In genomic region chr12:95446511-95446910, GRCh38 we compare ENCODE assay signal across 11 cellular contexts. TPM values are rescaled to one million over a fixed set of nuclear protein-coding genes. Genes with fewer than 3 reads are reported as not detected.
A peak's percentile ranks its signal among the peaks of the same experiment; 100 is the strongest.
DNase-seq lines count a peak whose midpoint lies in the region; ATAC-seq and TF ChIP-seq lines count a peak whose summit lies in the region.
"Had no signal": no experiment of that assay in that cellular context is flagged by ENCODE, and none has a peak within 500 bp of the region (broad histone marks: within the 10 kb centered on the region; RNA-seq: fewer than 3 reads in every experiment).

No MANE protein-coding gene starts in this region.

- WGBS in IMR-90 (ENCODE audit: extremely low coverage in 2 of 2, insufficient read length in 1 of 2), 2 experiments, result 19% methylated on average over 6 of the region's 23 CpGs; no CpG with 5 or more reads in 1 of the 2 experiments
- WGBS in stomach, 5 donors, result 7 to 27% (median 16%) methylated on average over 23 of the region's 23 CpGs

- BruUV-seq in IMR-90 (replicated peaks; lab: Mats Ljungman, UMichigan), result no TSS peak

- H4K5ac ChIP-seq in IMR-90 (ENCODE audit: low read depth, low read length), result no peak overlapping the region; the same call in 1 of the 2 replicates

- H3K27me3 Mint-ChIP-seq in CD14-positive monocyte (ENCODE audit: low read depth in 3 of 3), result peaks cover 16 to 39% (median 22%) of the 10 kb centered on the region in 3 donors

- no peak overlapping the region for H2BK5ac ChIP-seq in IMR-90 (ENCODE audit: low read depth, low read length, poor library complexity, severe bottlenecking)

- H3K36me3 Mint-ChIP-seq in CD14-positive monocyte, result no peaks in the 10 kb centered on the region

- no peak overlapping the region for H2AK9ac ChIP-seq in IMR-90 (replicated peaks; ENCODE audit: low read depth, low read length, poor library complexity)

- POLR2A ChIA-PET in IMR-90 (lab: Charles Lee; ENCODE audit: unreplicated experiment), result no interaction called here

- H3K27ac ChIP-seq in IMR-90 (ENCODE audit: insufficient read depth, low read length), result no peak overlapping the region
- H3K27ac ChIP-seq in stomach, result no peak overlapping the region
- H3K27ac ChIP-seq: uterus had no signal

- H4K20me1 ChIP-seq in IMR-90 (ENCODE audit: insufficient read depth, low read length), result no peaks in the 10 kb centered on the region

- H3K4me3 ChIP-seq in IMR-90 (ENCODE audit: insufficient read depth, low read depth, low read length), result no peak overlapping the region
- H3K4me3 ChIP-seq in stomach, result peak overlapping the region in 1 of 4 donors; percentile 28
- H3K4me3 ChIP-seq: uterus had no signal

- H2BK120ac ChIP-seq in IMR-90 (ENCODE audit: low read depth, low read length), result no peak overlapping the region

- no peaks in the 10 kb centered on the region for H3K4me1 ChIP-seq in IMR-90 (ENCODE audit: control insufficient read depth, insufficient read depth, low read length)
- H3K4me1 ChIP-seq in stomach, result peaks cover 3 to 12% (median 8%) of the 10 kb centered on the region in 4 donors
- H3K4me1 ChIP-seq: uterus had no signal

- H3K18ac ChIP-seq in IMR-90 (ENCODE audit: low read depth, low read length), result no peak overlapping the region

- H3K36me3 ChIP-seq in IMR-90 (ENCODE audit: control insufficient read depth, insufficient read depth, low read length) (no peaks in the 10 kb centered on the region), stomach (no peaks in the 10 kb centered on the region)
- H3K36me3 ChIP-seq: uterus had no signal

- no peaks in the 10 kb centered on the region for H3K79me1 ChIP-seq in IMR-90 (ENCODE audit: low read depth in 1 of 2, low read length in 2 of 2)

- H3K27me3 ChIP-seq in IMR-90 (ENCODE audit: control insufficient read depth, insufficient read depth, low read length), result peaks cover 5% of the 10 kb centered on the region
- H3K27me3 ChIP-seq in stomach, result peaks cover 0 to 29% (median 28%) of the 10 kb centered on the region in 3 donors
- H3K27me3 ChIP-seq: uterus had no signal

- no peak for TF ChIP-seq EP300 in stomach (IDR thresholded peaks at IDR 0.05)

- intact Hi-C loops in IMR-90 (cut with micrococcal nuclease) (no loop called here), stomach (cut with DNase I; ENCODE audit: low total_unique reads) (no loop called here), CD14-positive monocyte (cut with micrococcal nuclease) (no loop called here)

- no peak for TF ChIP-seq POLR2A in IMR-90 (IDR thresholded peaks at IDR 0.05; ENCODE audit: low read depth, low read length)
- TF ChIP-seq POLR2A in erythroblast (IDR thresholded peaks at IDR 0.05; ENCODE audit: low read length), result no peak
- no peak for TF ChIP-seq POLR2A in stomach (IDR thresholded peaks at IDR 0.05)

- H3K9me3 ChIP-seq in IMR-90 (ENCODE audit: control insufficient read depth, insufficient read depth, low read length), result peaks cover 3% of the 10 kb centered on the region; the same call in 1 of the 2 replicates
- H3K9me3 ChIP-seq in stomach, result no peaks in the 10 kb centered on the region
- H3K9me3 ChIP-seq: uterus had no signal

- no peak for TF ChIP-seq RAD21 in IMR-90 (IDR thresholded peaks at IDR 0.05; ENCODE audit: low read length)

- peaks cover 5% of the 10 kb centered on the region for H3K4me1 Mint-ChIP-seq in CD14-positive monocyte
- H3K4me1 Mint-ChIP-seq: activated CD4-positive, alpha-beta T cell treated with anti-CD3 and anti-CD28 coated beads, Interleukin-2, amount 10 ng/mL, durations not matched to agents 24 days and 14 days had no signal

- CTCF ChIA-PET in IMR-90 (lab: Yijun Ruan, JAX), result no interaction called here

- H4K8ac ChIP-seq in IMR-90 (ENCODE audit: low read depth in 2 of 2, low read length in 2 of 2), result no peak overlapping the region

- H2AK5ac ChIP-seq in IMR-90 (ENCODE audit: low read depth, low read length), result no peak overlapping the region

- no peak overlapping the region for H3K4ac ChIP-seq in IMR-90 (ENCODE audit: low read depth, low read length)

- peak overlapping the region in 1 of 2 donors; percentile 59 for H3K4me3 Mint-ChIP-seq in CD14-positive monocyte
- H3K4me3 Mint-ChIP-seq: activated CD4-positive, alpha-beta T cell treated with anti-CD3 and anti-CD28 coated beads, Interleukin-2, amount 10 ng/mL, durations not matched to agents 24 days and 14 days had no signal

- in situ Hi-C loops in IMR-90 (cut with MboI; ENCODE audit: low sequenced_read_pairs), result no loop called here

- TF ChIP-seq CTCF in IMR-90 (conservative IDR thresholded peaks at IDR 0.05; ENCODE audit: low read depth, low read length) (no peak), stomach (IDR thresholded peaks at IDR 0.05) (no peak), CD14-positive monocyte (IDR thresholded peaks at IDR 0.05) (no peak)

- H4K91ac ChIP-seq in IMR-90 (ENCODE audit: insufficient read depth, low read depth, low read length), result no peak overlapping the region

- no peak overlapping the region for H3K27ac Mint-ChIP-seq in CD14-positive monocyte
- H3K27ac Mint-ChIP-seq: activated CD4-positive, alpha-beta T cell treated with anti-CD3 and anti-CD28 coated beads, Interleukin-2, amount 10 ng/mL, durations not matched to agents 24 days and 14 days had no signal

- H3K9me3 Mint-ChIP-seq in CD14-positive monocyte, result peaks cover 2 to 21% (median 12%) of the 10 kb centered on the region in 7 donors

- no peak overlapping the region; the same call in 1 of the 2 replicates for H3K4me2 ChIP-seq in IMR-90 (ENCODE audit: low read depth, low read length)

- no peak overlapping the region for H3K56ac ChIP-seq in IMR-90 (ENCODE audit: extremely low read depth, insufficient read depth, low read length)

- dilution Hi-C loops in IMR-90 (cut with HindIII; ENCODE audit: low sequenced_read_pairs, unreplicated experiment), result no loop called here

- H2BK15ac ChIP-seq in IMR-90 (ENCODE audit: low read depth, low read length), result no peak overlapping the region

- peak; percentile 7 for DNase-seq in IMR-90
- peak; percentile 59 to 70 for DNase-seq in erythroblast (lab: John Stamatoyannopoulos, UW)
- peak; percentile 70 for DNase-seq in left lobe of liver (ENCODE audit: low spot score)
- peak; percentile 34 for DNase-seq in stomach
- no peak for DNase-seq in activated CD4-positive, alpha-beta T cell treated with anti-CD3 and anti-CD28 coated beads, Interleukin-2, amount 50 U/mL, for 48 hours
- DNase-seq in CD14-positive monocyte (ENCODE audit: low spot score), result no peak
- no peak for DNase-seq in NOMO-1 treated with dmso at 0.1 percent for 144 hours (lab: John Stamatoyannopoulos, UW; ENCODE audit: unreplicated experiment)
- DNase-seq: activated CD4-positive, alpha-beta T cell treated with anti-CD3 and anti-CD28 coated beads, Interleukin-2, amount 10 ng/mL, durations not matched to agents 24 days and 14 days had no signal

- H2BK20ac ChIP-seq in IMR-90 (ENCODE audit: low read depth, low read length), result no peak overlapping the region

- no peaks in the 10 kb centered on the region for H3K9me1 ChIP-seq in IMR-90 (ENCODE audit: insufficient read depth, low read length)

- ATAC-seq in IMR-90 (ENCODE audit: low read depth) (peak; percentile 76), left lobe of liver (peak; percentile 96), HG02798 (IDR thresholded peaks at IDR 0.05; ENCODE audit: poor library complexity, unreplicated experiment) (no peak)
- ATAC-seq: Panc1 had no signal

- H3K14ac ChIP-seq in IMR-90 (replicated peaks; ENCODE audit: low read depth, low read length), result no peak overlapping the region

- H2AFZ ChIP-seq in IMR-90 (replicated peaks; ENCODE audit: low read length, poor library complexity), result peak overlapping the region; percentile 36

- no peak overlapping the region for H3K23ac ChIP-seq in IMR-90 (ENCODE audit: low read depth, low read length)

- no peak overlapping the region for H3K9ac ChIP-seq in IMR-90 (ENCODE audit: low read depth, low read length)

TF ChIP-seq in IMR-90, 13 proteins besides CTCF, POLR2A, EP300 and RAD21:
- no peak for TF ChIP-seq RCOR1 (IDR thresholded peaks at IDR 0.05; ENCODE audit: insufficient replicate concordance, low read length)

RNA-seq across cellular contexts. Expression of gene METAP2, which starts 27.4 kb away (rescaled TPM):
- total RNA-seq in IMR-90 (2012; rRNA removed), result 72.9 and 108 TPM in 2 replicates
- 51.7 and 62.5 TPM in 2 replicates for polyA plus RNA-seq in IMR-90 (2012; rRNA removed)
- polyA plus RNA-seq in IMR-90 (2012; cell fraction: cytosol; rRNA removed), result 7.0 and 16.0 TPM in 2 replicates
- 2.1 and 22.5 TPM in 2 replicates for polyA plus RNA-seq in IMR-90 (2012; cell fraction: nucleus; rRNA removed; ENCODE audit: low replicate concordance)
- total RNA-seq in left lobe of liver, result 22.0 TPM
- total RNA-seq in stomach, result 100 to 1,000 TPM in 1 of 5 donors, 10 to 100 TPM in 4; 14.0 to 111 (median 50.5) TPM
- polyA plus RNA-seq in stomach, result 10 to 100 TPM; 36.7 to 74.1 (median 36.8) TPM
- polyA plus RNA-seq in CD14-positive monocyte, result 10 to 100 TPM; 19.9 to 26.0 TPM

Comparison
In these comparisons a context has a peak if more than half of its experiments do, and no peak if none do; other contexts are left out.
1. DNase-seq: peak in IMR-90 (single experiment), erythroblast (2 of 2), left lobe of liver (single experiment) and stomach (single experiment); none in activated CD4-positive, alpha-beta T cell treated with anti-CD3 and anti-CD28 coated beads, Interleukin-2, amount 50 U/mL, for 48 hours (0 of 2), CD14-positive monocyte (single experiment) and NOMO-1 treated with dmso at 0.1 percent for 144 hours (single experiment).